ENCODE assay signal across 1 cellular context in the genomic region with DNA sequence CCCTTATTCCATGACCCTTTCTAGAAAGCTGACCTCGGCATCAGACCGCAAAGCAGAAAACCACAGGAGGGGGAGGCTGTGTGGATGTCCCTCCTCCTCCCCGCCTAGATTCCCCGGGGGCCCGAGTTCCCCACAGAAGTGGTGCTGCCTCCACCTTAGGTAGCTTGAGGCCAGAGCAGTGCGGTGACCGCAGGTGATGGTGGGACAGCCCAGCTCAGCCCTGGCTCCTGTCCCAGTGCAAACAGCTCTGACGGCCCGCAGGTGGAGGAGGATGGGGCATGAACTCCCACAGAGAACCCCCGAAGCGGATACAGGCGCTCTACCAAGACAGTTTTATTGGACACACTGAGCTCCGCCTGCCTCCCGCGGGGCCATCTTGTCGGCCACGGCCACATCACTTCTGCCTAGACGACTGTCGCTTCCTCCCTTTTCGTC.
TF ChIP-seq lines count a peak whose summit lies in the region.

No MANE protein-coding gene starts in this region.

TF ChIP-seq in K562, 482 proteins besides CTCF, POLR2A, EP300 and RAD21:
- TF ChIP-seq KLF16 (IDR thresholded peaks at IDR 0.05): peak; percentile 13; the same call in 1 of the 2 replicates
- TF ChIP-seq, protein P1, sequence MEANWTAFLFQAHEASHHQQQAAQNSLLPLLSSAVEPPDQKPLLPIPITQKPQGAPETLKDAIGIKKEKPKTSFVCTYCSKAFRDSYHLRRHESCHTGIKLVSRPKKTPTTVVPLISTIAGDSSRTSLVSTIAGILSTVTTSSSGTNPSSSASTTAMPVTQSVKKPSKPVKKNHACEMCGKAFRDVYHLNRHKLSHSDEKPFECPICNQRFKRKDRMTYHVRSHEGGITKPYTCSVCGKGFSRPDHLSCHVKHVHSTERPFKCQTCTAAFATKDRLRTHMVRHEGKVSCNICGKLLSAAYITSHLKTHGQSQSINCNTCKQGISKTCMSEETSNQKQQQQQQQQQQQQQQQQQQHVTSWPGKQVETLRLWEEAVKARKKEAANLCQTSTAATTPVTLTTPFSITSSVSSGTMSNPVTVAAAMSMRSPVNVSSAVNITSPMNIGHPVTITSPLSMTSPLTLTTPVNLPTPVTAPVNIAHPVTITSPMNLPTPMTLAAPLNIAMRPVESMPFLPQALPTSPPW (CRISPR knock-in tag; IDR thresholded peaks at IDR 0.05): peak; percentile 74
- TF ChIP-seq KDM5B (IDR thresholded peaks at IDR 0.05; ENCODE audit: insufficient replicate concordance, low read depth, low read length): peak; percentile 46
- TF ChIP-seq HES1 (IDR thresholded peaks at IDR 0.05; ENCODE audit: low read depth): no peak
- peak; percentile 51; the same call in 1 of the 2 replicates for TF ChIP-seq CTBP1 (IDR thresholded peaks at IDR 0.05; ENCODE audit: borderline replicate concordance)
- peak; percentile 32 to 35; a peak in 1 of 4 replicates for TF ChIP-seq MAZ (CRISPR knock-in tag; conservative IDR thresholded peaks at IDR 0.05 in 1 of 2, IDR thresholded peaks at IDR 0.05 in 1 of 2)
- 0 out of 2 replicates have a peak, but pooled peaks have one; percentile 5 for TF ChIP-seq CBFA2T2 (conservative IDR thresholded peaks at IDR 0.05)
- TF ChIP-seq, protein P2, sequence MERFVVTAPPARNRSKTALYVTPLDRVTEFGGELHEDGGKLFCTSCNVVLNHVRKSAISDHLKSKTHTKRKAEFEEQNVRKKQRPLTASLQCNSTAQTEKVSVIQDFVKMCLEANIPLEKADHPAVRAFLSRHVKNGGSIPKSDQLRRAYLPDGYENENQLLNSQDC (CRISPR knock-in tag; IDR thresholded peaks at IDR 0.05): no peak
- TF ChIP-seq, protein P3, sequence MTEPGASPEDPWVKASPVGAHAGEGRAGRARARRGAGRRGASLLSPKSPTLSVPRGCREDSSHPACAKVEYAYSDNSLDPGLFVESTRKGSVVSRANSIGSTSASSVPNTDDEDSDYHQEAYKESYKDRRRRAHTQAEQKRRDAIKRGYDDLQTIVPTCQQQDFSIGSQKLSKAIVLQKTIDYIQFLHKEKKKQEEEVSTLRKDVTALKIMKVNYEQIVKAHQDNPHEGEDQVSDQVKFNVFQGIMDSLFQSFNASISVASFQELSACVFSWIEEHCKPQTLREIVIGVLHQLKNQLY (CRISPR knock-in tag; conservative IDR thresholded peaks at IDR 0.05): no peak
- TF ChIP-seq RBBP5 (IDR thresholded peaks at IDR 0.05; ENCODE audit: borderline replicate concordance, insufficient read depth, low read length, poor library complexity, severe bottlenecking): peak; percentile 29
- TF ChIP-seq CBFA2T3 (IDR thresholded peaks at IDR 0.05): peak; percentile 21; the same call in 1 of the 2 replicates
- TF ChIP-seq LCOR (CRISPR knock-in tag; IDR thresholded peaks at IDR 0.05): no peak
- TF ChIP-seq TFAP4 (CRISPR knock-in tag; IDR thresholded peaks at IDR 0.05; ENCODE audit: borderline replicate concordance): peak; percentile 13; the same call in 1 of the 2 replicates
- TF ChIP-seq MBD2 (IDR thresholded peaks at IDR 0.05; ENCODE audit: borderline replicate concordance, low read depth): no peak
- TF ChIP-seq SPI1 (IDR thresholded peaks at IDR 0.05; ENCODE audit: borderline replicate concordance, low read depth, low read length): 0 out of 2 replicates have a peak, but pooled peaks have one; percentile 34
- TF ChIP-seq KDM1A (IDR thresholded peaks at IDR 0.05): peak in 1 of 2 experiments; percentile 56; a peak in 2 of 4 replicates
- peak in 2 of 3 experiments; percentile 54 to 73 for TF ChIP-seq YY1 (IDR thresholded peaks at IDR 0.05; ENCODE audit: borderline replicate concordance in 1 of 3, control insufficient read depth in 1 of 3, extremely low read depth in 1 of 3, insufficient read depth in 3 of 3, insufficient read length in 1 of 3, insufficient replicate concordance in 2 of 3, low read depth in 1 of 3, low read length in 2 of 3)
- peak; percentile 56; the same call in 1 of the 2 replicates for TF ChIP-seq ESRRA (IDR thresholded peaks at IDR 0.05; ENCODE audit: borderline replicate concordance, low read depth)
